Comparison of ENCODE assay signal across 21 cellular contexts in the genomic region with DNA sequence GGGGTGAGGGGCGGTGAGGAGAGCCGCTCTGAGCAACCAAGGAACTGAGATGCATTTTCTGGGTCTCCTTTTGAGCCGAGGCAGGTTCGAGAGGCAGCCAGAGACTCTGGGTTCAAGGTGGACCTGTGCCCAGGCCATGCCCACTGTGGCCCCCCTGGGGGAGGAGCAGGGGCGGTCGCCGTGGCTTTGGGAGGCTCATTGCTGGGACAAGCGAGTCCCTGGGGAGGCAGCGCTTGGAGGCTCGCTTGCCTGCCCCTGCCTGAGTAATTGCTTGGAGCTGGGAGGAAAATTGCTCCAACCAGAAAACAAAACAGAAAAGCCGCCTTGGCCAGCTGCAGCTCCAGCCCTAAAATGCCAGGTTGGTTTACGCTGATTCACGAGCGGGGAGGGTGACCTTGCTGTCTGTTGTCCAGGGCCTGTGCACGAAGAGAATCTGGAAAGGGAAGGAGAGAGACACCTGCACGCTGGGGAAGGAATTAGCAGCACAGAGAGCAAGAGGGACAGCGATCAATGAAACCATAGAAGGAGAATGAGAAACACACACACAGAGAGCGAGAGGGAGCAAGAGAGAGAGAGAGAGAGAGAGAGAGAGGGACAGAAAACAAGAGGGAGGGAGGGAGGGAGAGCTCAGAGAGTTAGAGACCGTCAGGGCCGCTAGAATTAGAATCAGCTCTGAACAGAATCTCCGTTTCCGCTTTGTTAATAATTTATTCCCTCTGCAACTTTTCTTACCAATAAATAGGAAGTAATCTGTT. TPM values are rescaled to one million over a fixed set of nuclear protein-coding genes. Genes with fewer than 3 reads are reported as not detected.
A peak's percentile ranks its signal among the peaks of the same experiment; 100 is the strongest.
DNase-seq lines count a peak whose midpoint lies in the region; ATAC-seq and TF ChIP-seq lines count a peak whose summit lies in the region.
"Had no signal": no experiment of that assay in that cellular context is flagged by ENCODE, and none has a peak within 500 bp of the region (broad histone marks: within the 10 kb centered on the region; RNA-seq: fewer than 3 reads in every experiment).

No MANE protein-coding gene starts in this region.

- peaks cover 17% of the 10 kb centered on the region for H3K27me3 ChIP-seq in GM23338 (ENCODE audit: insufficient read depth)
- H3K27me3 ChIP-seq in neural progenitor cell = no peaks in the 10 kb centered on the region

- H3K9me3 Mint-ChIP-seq in GM23338 (no peaks in the 10 kb centered on the region), chondrocyte (ENCODE audit: low read depth) (no peaks in the 10 kb centered on the region), neural progenitor cell (no peaks in the 10 kb centered on the region)
- H3K9me3 Mint-ChIP-seq: activated T-cell treated with anti-CD3 and anti-CD28 coated beads, Interleukin-2, amount 50 U/mL, for 24 hours; IgD-negative memory B cell; memory B cell; stimulated activated naive CD8-positive, alpha-beta T cell treated with anti-CD3 and anti-CD28 coated beads, Interleukin-15, amount 100 ng/mL, for 72 hours had no signal

- H3K27ac ChIP-seq in GM23338 (ENCODE audit: low read depth) (no peak overlapping the region), neural progenitor cell (no peak overlapping the region)
- H3K27ac ChIP-seq: cardiac muscle cell, GM23248, pancreas, SJSA1 had no signal

- H3K27me3 Mint-ChIP-seq in GM23338 (ENCODE audit: insufficient read depth, low read depth, poor library complexity) (peaks cover 37% of the 10 kb centered on the region), chondrocyte (ENCODE audit: low read depth) (peaks cover 10% of the 10 kb centered on the region), neural progenitor cell (ENCODE audit: insufficient read depth, low read depth) (peaks cover 20% of the 10 kb centered on the region)

- ATAC-seq in GM23338 = no peak
- ATAC-seq in GM21717 (IDR thresholded peaks at IDR 0.05; ENCODE audit: unreplicated experiment) = no peak
- ATAC-seq: stimulated activated naive CD8-positive, alpha-beta T cell treated with anti-CD3 and anti-CD28 coated beads, Interleukin-15, amount 100 ng/mL, for 72 hours had no signal

- H3K36me3 Mint-ChIP-seq in GM23338 (ENCODE audit: low read depth) (no peaks in the 10 kb centered on the region), chondrocyte (ENCODE audit: low read depth) (no peaks in the 10 kb centered on the region), neural progenitor cell (no peaks in the 10 kb centered on the region)
- H3K36me3 Mint-ChIP-seq: activated naive CD8-positive, alpha-beta T cell; memory B cell had no signal

- no peaks in the 10 kb centered on the region for H4K20me1 ChIP-seq in GM23338 (replicated peaks; ENCODE audit: insufficient read depth)
- H4K20me1 ChIP-seq in neural progenitor cell (ENCODE audit: low read depth) = no peaks in the 10 kb centered on the region

- H3K4me1 Mint-ChIP-seq in GM23338 = peaks cover 49% of the 10 kb centered on the region
- peaks cover 24% of the 10 kb centered on the region for H3K4me1 Mint-ChIP-seq in chondrocyte (ENCODE audit: low read depth)
- H3K4me1 Mint-ChIP-seq in neural progenitor cell = peaks cover 56% of the 10 kb centered on the region

- no peak overlapping the region for H3K9ac ChIP-seq in neural progenitor cell
- H3K9ac ChIP-seq: GM23248 had no signal

- H3K4me3 ChIP-seq in GM23338 (0 out of 2 replicates have a peak overlapping the region, but pooled peaks have one; percentile 27), neural progenitor cell (no peak overlapping the region)
- H3K4me3 ChIP-seq: cardiac muscle cell, GM23248, pancreas, SJSA1 had no signal

- H3K27ac Mint-ChIP-seq in GM23338 (no peak overlapping the region), chondrocyte (ENCODE audit: unreplicated experiment) (no peak overlapping the region), neural progenitor cell (no peak overlapping the region)
- H3K27ac Mint-ChIP-seq: activated naive CD8-positive, alpha-beta T cell; activated T-cell treated with anti-CD3 and anti-CD28 coated beads, Interleukin-2, amount 50 U/mL, for 24 hours; IgD-negative memory B cell; memory B cell; stimulated activated naive CD8-positive, alpha-beta T cell treated with anti-CD3 and anti-CD28 coated beads, Interleukin-15, amount 100 ng/mL, for 72 hours had no signal

- DNase-seq in GM23338 (ENCODE audit: low spot score) = no peak
- peak; percentile 20 for DNase-seq in NCI-H146 treated with DMSO at 0.1 percent for 48 hours (lab: John Stamatoyannopoulos, UW; ENCODE audit: unreplicated experiment)
- DNase-seq in chondrocyte (ENCODE audit: low spot score) = no peak
- DNase-seq in neural progenitor cell (ENCODE audit: low spot score) = peak; percentile 52
- no peak for DNase-seq in AG20443 (ENCODE audit: low spot score)
- DNase-seq in AG08395 (ENCODE audit: low spot score) = no peak
- no peak for DNase-seq in D341Med (ENCODE audit: low spot score)
- DNase-seq: activated CD4-positive, alpha-beta T cell treated with anti-CD3 and anti-CD28 coated beads, Interleukin-2, amount 50 U/mL, for 1 hour; activated T-cell treated with anti-CD3 and anti-CD28 coated beads, Interleukin-2, amount 50 U/mL, for 24 hours; DND-41; GM23248; NCI-H1694 treated with DMSO at 0.1 percent for 48 hours; pancreas; stimulated activated CD4-positive, alpha-beta T cell treated with anti-CD3 and anti-CD28 coated beads, Interleukin-12 subunit alpha, Interleukin-12 subunit beta, amount 100 ng/mL, for 4 hours; stimulated activated naive CD8-positive, alpha-beta T cell treated with anti-CD3 and anti-CD28 coated beads, Interleukin-15, amount 100 ng/mL, for 72 hours had no signal

- H3K4me1 ChIP-seq in GM23338 (ENCODE audit: insufficient read depth) = peaks cover 42% of the 10 kb centered on the region
- H3K4me1 ChIP-seq in neural progenitor cell = peaks cover 52% of the 10 kb centered on the region
- H3K4me1 ChIP-seq: pancreas, SJSA1 had no signal

- no peak for TF ChIP-seq CTCF in GM23338 (conservative IDR thresholded peaks at IDR 0.05; ENCODE audit: low read depth in 2 of 2)
- peak; percentile 1 for TF ChIP-seq CTCF in chondrocyte (IDR thresholded peaks at IDR 0.05)
- TF ChIP-seq CTCF in neural progenitor cell (IDR thresholded peaks at IDR 0.05) = no peak

- H2AFZ ChIP-seq in GM23338 = peak overlapping the region; percentile 88; the same call in 1 of the 2 replicates
- H2AFZ ChIP-seq in neural progenitor cell (replicated peaks) = peak overlapping the region; percentile 67
- H2AFZ ChIP-seq: GM23248 had no signal

- H3K79me2 ChIP-seq in GM23338 (replicated peaks; ENCODE audit: insufficient read depth) (no peaks in the 10 kb centered on the region), neural progenitor cell (ENCODE audit: low read depth) (no peaks in the 10 kb centered on the region)

- no peaks in the 10 kb centered on the region for H3K9me3 ChIP-seq in neural progenitor cell (ENCODE audit: low read depth)
- H3K9me3 ChIP-seq: pancreas, SJSA1 had no signal

- H3K36me3 ChIP-seq in GM23338 (ENCODE audit: insufficient read depth) = no peaks in the 10 kb centered on the region
- no peaks in the 10 kb centered on the region for H3K36me3 ChIP-seq in neural progenitor cell
- H3K36me3 ChIP-seq: cardiac muscle cell, pancreas, SJSA1 had no signal

- H3K4me3 Mint-ChIP-seq in GM23338 (peak overlapping the region; percentile 51), chondrocyte (ENCODE audit: unreplicated experiment) (peak overlapping the region; percentile 47), neural progenitor cell (peak overlapping the region; percentile 7)
- H3K4me3 Mint-ChIP-seq: activated naive CD8-positive, alpha-beta T cell; activated T-cell treated with anti-CD3 and anti-CD28 coated beads, Interleukin-2, amount 50 U/mL, for 24 hours; IgD-negative memory B cell; memory B cell; stimulated activated naive CD8-positive, alpha-beta T cell treated with anti-CD3 and anti-CD28 coated beads, Interleukin-15, amount 100 ng/mL, for 72 hours had no signal

- no peaks in the 10 kb centered on the region for H3K9me2 ChIP-seq in GM23338 (ENCODE audit: insufficient read depth)

- H3F3A ChIP-seq in GM23338 (replicated peaks; ENCODE audit: low read depth) = no peaks in the 10 kb centered on the region
- peaks cover 45% of the 10 kb centered on the region for H3F3A ChIP-seq in neural progenitor cell (ENCODE audit: low read depth)

- H3K4me2 ChIP-seq in GM23338 (peak overlapping the region; percentile 71; the same call in 1 of the 2 replicates), neural progenitor cell (peak overlapping the region; percentile 61)

TF ChIP-seq in GM23338, 12 proteins besides CTCF, POLR2A, EP300 and RAD21:
- no peak for TF ChIP-seq EZH2phosphoT487 (IDR thresholded peaks at IDR 0.05; ENCODE audit: unreplicated experiment)

RNA-seq across cellular contexts. Expression of gene NTNG2, which starts 25.3 kb away (rescaled TPM):
- 0.39 and 1.7 TPM in 2 replicates for total RNA-seq in GM23338 (2014; rRNA removed; shearing (Covaris generic))
- polyA plus RNA-seq in GM23338 (2016; fragmentation: Nextera tagmentation; extraction: Ambion mirVana) = 0.42 and 0.99 TPM in 2 replicates
- total RNA-seq in chondrocyte = 3.0 to 4.8 TPM (median 3.4 TPM) in 3 replicates
- total RNA-seq in neural progenitor cell (ENCODE audit: low replicate concordance) = 1.0 and 1.2 TPM in 2 replicates
- total RNA-seq: SJSA1 had no signal

Comparison
In these comparisons a context has a peak if more than half of its experiments do, and no peak if none do; other contexts are left out.
1. DNase-seq: peak in NCI-H146 treated with DMSO at 0.1 percent for 48 hours (single experiment) and neural progenitor cell (single experiment); none in GM23338 (single experiment), chondrocyte (single experiment), AG20443 (single experiment), AG08395 (single experiment) and D341Med (single experiment).
2. Peak in every context shown above with its lines, with median percentiles within 50 percentile points of each other: H3K4me3 Mint-ChIP-seq.